In genomic region chr7:1242129-1242572, GRCh38 we compare ENCODE assay signal across 27 cellular contexts. TPM values are rescaled to one million over a fixed set of nuclear protein-coding genes. Genes with fewer than 3 reads are reported as not detected.
DNase-seq lines count a peak whose midpoint lies in the region; ATAC-seq and TF ChIP-seq lines count a peak whose summit lies in the region.
"Had no signal": no experiment of that assay in that cellular context is flagged by ENCODE, and none has a peak within 500 bp of the region (broad histone marks: within the 10 kb centered on the region; RNA-seq: fewer than 3 reads in every experiment).

No MANE protein-coding gene starts in this region.

- no peaks in the 10 kb centered on the region for H3K9me3 ChIP-seq in neural progenitor cell (ENCODE audit: low read depth)
- H3K9me3 ChIP-seq: lower lobe of right lung, spleen, transverse colon had no signal

- no peak overlapping the region for H3K4me3 Mint-ChIP-seq in activated CD4-positive, alpha-beta T cell treated with anti-CD3 and anti-CD28 coated beads, Interleukin-2, amount 10 ng/mL, durations not matched to agents 24 days and 14 days
- H3K4me3 Mint-ChIP-seq in chondrocyte (ENCODE audit: unreplicated experiment): no peak overlapping the region
- no peak overlapping the region for H3K4me3 Mint-ChIP-seq in neural progenitor cell
- H3K4me3 Mint-ChIP-seq: activated naive CD8-positive, alpha-beta T cell; activated T-helper 17 cell treated with anti-CD3 and anti-CD28 coated beads, Interleukin-2, amount 50 U/mL, for 72 hours; B cell; CD8-positive, alpha-beta T cell; neural crest cell had no signal

- peak overlapping the region; percentile 12 for H3K4me2 ChIP-seq in neural progenitor cell

- intact Hi-C loops in activated CD4-positive, alpha-beta T cell treated with anti-CD3 and anti-CD28 coated beads, Interleukin-2, amount 10 ng/mL, durations not matched to agents 24 days and 14 days (cut with micrococcal nuclease): loop anchor here (2.0 to 10.0 kb wide), 2 partner anchors 15 to 423 kb away; no protein-coding TSS in a partner anchor

- no peak overlapping the region for H3K27ac ChIP-seq in neural progenitor cell
- H3K27ac ChIP-seq: epithelial cell of prostate, GM23248, lower lobe of right lung, RWPE1, spleen, transverse colon, WERI-Rb-1 had no signal

- H3K9ac ChIP-seq in neural progenitor cell: no peak overlapping the region
- H3K9ac ChIP-seq: GM23248 had no signal

- peaks cover 11% of the 10 kb centered on the region for H3K4me1 ChIP-seq in neural progenitor cell

- H3K27me3 Mint-ChIP-seq in activated CD4-positive, alpha-beta T cell treated with anti-CD3 and anti-CD28 coated beads, Interleukin-2, amount 10 ng/mL, durations not matched to agents 24 days and 14 days: peaks cover 68% of the 10 kb centered on the region
- H3K27me3 Mint-ChIP-seq in chondrocyte (ENCODE audit: low read depth) (peaks cover 57% of the 10 kb centered on the region), neural progenitor cell (ENCODE audit: insufficient read depth, low read depth) (peaks cover 84% of the 10 kb centered on the region)

- peak; percentile 58 for DNase-seq in activated CD4-positive, alpha-beta T cell treated with anti-CD3 and anti-CD28 coated beads, Interleukin-2, amount 10 ng/mL, durations not matched to agents 24 days and 14 days
- no peak for DNase-seq in activated CD4-positive, alpha-beta T cell treated with anti-CD3 and anti-CD28 coated beads, Interleukin-2, amount 50 U/mL, for 1 hour
- DNase-seq in NCI-H69 (lab: John Stamatoyannopoulos, UW) (peak; percentile 83), chondrocyte (ENCODE audit: low spot score) (peak; percentile 46), neural progenitor cell (ENCODE audit: low spot score) (peak; percentile 88), DMS114 treated with DMSO at 0.1 percent for 48 hours (lab: John Stamatoyannopoulos, UW; ENCODE audit: unreplicated experiment) (no peak), A172 (ENCODE audit: low spot score) (no peak)
- DNase-seq: aorta; CD8-positive, alpha-beta T cell; DMS153; GM23248; lower lobe of right lung; NCI-H2029; NCI-H345; T-helper 9 cell; transverse colon; WERI-Rb-1 had no signal

- H3K36me3 ChIP-seq in neural progenitor cell: no peaks in the 10 kb centered on the region
- H3K36me3 ChIP-seq: lower lobe of right lung, spleen, transverse colon, WERI-Rb-1 had no signal

- ATAC-seq in HG02642 (IDR thresholded peaks at IDR 0.05; ENCODE audit: poor library complexity, unreplicated experiment): no peak
- ATAC-seq: activated T-helper 17 cell treated with anti-CD3 and anti-CD28 coated beads, Interleukin-2, amount 50 U/mL, for 72 hours; CD8-positive, alpha-beta T cell; lower lobe of right lung; right cardiac atrium had no signal

- no peak for TF ChIP-seq CTCF in chondrocyte (IDR thresholded peaks at IDR 0.05)
- no peak for TF ChIP-seq CTCF in neural progenitor cell (IDR thresholded peaks at IDR 0.05)

- H3F3A ChIP-seq in neural progenitor cell (ENCODE audit: low read depth): peaks cover 36% of the 10 kb centered on the region

- no peaks in the 10 kb centered on the region for H3K9me3 Mint-ChIP-seq in activated CD4-positive, alpha-beta T cell treated with anti-CD3 and anti-CD28 coated beads, Interleukin-2, amount 10 ng/mL, durations not matched to agents 24 days and 14 days
- H3K9me3 Mint-ChIP-seq in chondrocyte (ENCODE audit: low read depth) (no peaks in the 10 kb centered on the region), neural progenitor cell (no peaks in the 10 kb centered on the region)
- H3K9me3 Mint-ChIP-seq: activated T-helper 17 cell treated with anti-CD3 and anti-CD28 coated beads, Interleukin-2, amount 50 U/mL, for 72 hours; CD8-positive, alpha-beta T cell; neural crest cell had no signal

- peaks cover 2% of the 10 kb centered on the region for H3K36me3 Mint-ChIP-seq in activated CD4-positive, alpha-beta T cell treated with anti-CD3 and anti-CD28 coated beads, Interleukin-2, amount 10 ng/mL, durations not matched to agents 24 days and 14 days (ENCODE audit: low read depth)
- H3K36me3 Mint-ChIP-seq in chondrocyte (ENCODE audit: low read depth) (peaks cover 6% of the 10 kb centered on the region), neural progenitor cell (no peaks in the 10 kb centered on the region)
- H3K36me3 Mint-ChIP-seq: activated naive CD8-positive, alpha-beta T cell; CD8-positive, alpha-beta T cell had no signal

- H4K20me1 ChIP-seq in neural progenitor cell (ENCODE audit: low read depth): peaks cover 100% of the 10 kb centered on the region

- H3K4me3 ChIP-seq in neural progenitor cell: no peak overlapping the region
- H3K4me3 ChIP-seq: GM23248, lower lobe of right lung, spleen, transverse colon had no signal

- no peak overlapping the region for H2AFZ ChIP-seq in neural progenitor cell (replicated peaks)
- H2AFZ ChIP-seq: GM23248 had no signal

- H3K79me2 ChIP-seq in neural progenitor cell (ENCODE audit: low read depth): no peaks in the 10 kb centered on the region

- H3K4me1 Mint-ChIP-seq in activated CD4-positive, alpha-beta T cell treated with anti-CD3 and anti-CD28 coated beads, Interleukin-2, amount 10 ng/mL, durations not matched to agents 24 days and 14 days: no peaks in the 10 kb centered on the region
- H3K4me1 Mint-ChIP-seq in chondrocyte (ENCODE audit: low read depth) (no peaks in the 10 kb centered on the region), neural progenitor cell (peaks cover 12% of the 10 kb centered on the region)
- H3K4me1 Mint-ChIP-seq: activated T-helper 17 cell treated with anti-CD3 and anti-CD28 coated beads, Interleukin-2, amount 50 U/mL, for 72 hours; neural crest cell had no signal

- no peak overlapping the region for H3K27ac Mint-ChIP-seq in activated CD4-positive, alpha-beta T cell treated with anti-CD3 and anti-CD28 coated beads, Interleukin-2, amount 10 ng/mL, durations not matched to agents 24 days and 14 days
- H3K27ac Mint-ChIP-seq in chondrocyte (ENCODE audit: unreplicated experiment) (no peak overlapping the region), neural progenitor cell (no peak overlapping the region)
- H3K27ac Mint-ChIP-seq: activated naive CD8-positive, alpha-beta T cell; activated T-helper 17 cell treated with anti-CD3 and anti-CD28 coated beads, Interleukin-2, amount 50 U/mL, for 72 hours; CD8-positive, alpha-beta T cell had no signal

- peaks cover 100% of the 10 kb centered on the region for H3K27me3 ChIP-seq in neural progenitor cell

RNA-seq across cellular contexts. Expression of gene UNCX, which starts 9.5 kb away (rescaled TPM):
- total RNA-seq in activated CD4-positive, alpha-beta T cell treated with anti-CD3 and anti-CD28 coated beads, Interleukin-2, amount 10 ng/mL, durations not matched to agents 24 days and 14 days: not detected in 2 replicates
- not detected in 3 replicates for total RNA-seq in chondrocyte
- total RNA-seq in neural progenitor cell (ENCODE audit: low replicate concordance): not detected in 2 replicates
- total RNA-seq in A172 (2014; rRNA removed; shearing (Covaris generic)): not detected in 2 replicates
- total RNA-seq: activated T-helper 17 cell treated with anti-CD3 and anti-CD28 coated beads, Interleukin-2, amount 50 U/mL, for 72 hours; aorta; B cell; CD8-positive, alpha-beta T cell; glomerular endothelial cell; GM23248; lower lobe of right lung; right cardiac atrium; spleen; transverse colon had no signal

Comparison
In these comparisons a context has a peak if more than half of its experiments do, and no peak if none do; other contexts are left out.
1. DNase-seq: peak in activated CD4-positive, alpha-beta T cell treated with anti-CD3 and anti-CD28 coated beads, Interleukin-2, amount 10 ng/mL, durations not matched to agents 24 days and 14 days (single experiment), NCI-H69 (single experiment), chondrocyte (single experiment) and neural progenitor cell (single experiment); none in activated CD4-positive, alpha-beta T cell treated with anti-CD3 and anti-CD28 coated beads, Interleukin-2, amount 50 U/mL, for 1 hour (single experiment), DMS114 treated with DMSO at 0.1 percent for 48 hours (single experiment) and A172 (single experiment).